12 cellular contexts compared by ENCODE assay signal in genomic region chr3:193982258-193982659, GRCh38.
DNase-seq lines count a peak whose midpoint lies in the region; ATAC-seq and TF ChIP-seq lines count a peak whose summit lies in the region.
"Had no signal": no experiment of that assay in that cellular context is flagged by ENCODE, and none has a peak within 500 bp of the region (broad histone marks: within the 10 kb centered on the region; RNA-seq: fewer than 3 reads in every experiment).

No MANE protein-coding gene starts in this region.

- no peaks in the 10 kb centered on the region for H3K36me3 ChIP-seq in BLaER1 treated with 17β-estradiol and CSF1 and Interleukin-3, amounts not matched to agents 10 nM and 100 nM
- no peaks in the 10 kb centered on the region for H3K36me3 ChIP-seq in RWPE2 (ENCODE audit: low read depth)
- H3K36me3 ChIP-seq in osteoblast (ENCODE audit: insufficient read depth, low read length): no peaks in the 10 kb centered on the region

- no peak overlapping the region for H3K9ac ChIP-seq in BLaER1 treated with 17β-estradiol and CSF1 and Interleukin-3, amounts not matched to agents 10 nM and 100 nM

- ATAC-seq in RWPE2 (ENCODE audit: low read depth): peak; percentile 84
- peak; percentile 61 for ATAC-seq in foreskin keratinocyte
- ATAC-seq in GM21390 (IDR thresholded peaks at IDR 0.05; ENCODE audit: unreplicated experiment): no peak
- no peak for ATAC-seq in HG03095 (IDR thresholded peaks at IDR 0.05; ENCODE audit: unreplicated experiment)
- ATAC-seq: T-helper 17 cell had no signal

- no peak overlapping the region for H3K27ac Mint-ChIP-seq in osteocyte (ENCODE audit: unreplicated experiment)
- H3K27ac Mint-ChIP-seq: T-helper 17 cell had no signal

- peak overlapping the region in 9 of 11 experiments; percentile 61 to 86 (median 80); a peak in 16 of 22 replicates for H3K4me2 ChIP-seq in BLaER1 treated with 17β-estradiol and CSF1 and Interleukin-3, amounts not matched to agents 10 nM and 100 nM
- H3K4me2 ChIP-seq in osteoblast (ENCODE audit: insufficient read depth, low read length): no peak overlapping the region

- peaks cover 3% of the 10 kb centered on the region for H3K36me3 Mint-ChIP-seq in osteocyte (ENCODE audit: unreplicated experiment)

- no peaks in the 10 kb centered on the region for H4K20me1 ChIP-seq in BLaER1 treated with 17β-estradiol and CSF1 and Interleukin-3, amounts not matched to agents 10 nM and 100 nM
- H4K20me1 ChIP-seq in osteoblast (ENCODE audit: insufficient read depth, low read length): no peaks in the 10 kb centered on the region

- no peak for TF ChIP-seq CTCF in RWPE2 (IDR thresholded peaks at IDR 0.05; ENCODE audit: poor library complexity, severe bottlenecking)
- TF ChIP-seq CTCF in foreskin keratinocyte (conservative IDR thresholded peaks at IDR 0.05): no peak
- TF ChIP-seq CTCF in osteoblast (IDR thresholded peaks at IDR 0.05; ENCODE audit: extremely low read depth, low read depth, low read length): no peak
- no peak for TF ChIP-seq CTCF in osteocyte (IDR thresholded peaks at IDR 0.05)

- H3K4me3 ChIP-seq in BLaER1 treated with 17β-estradiol and CSF1 and Interleukin-3, amounts not matched to agents 10 nM and 100 nM: no peak overlapping the region
- H3K4me3 ChIP-seq in RWPE2 (ENCODE audit: severe bottlenecking) (no peak overlapping the region), osteoblast (ENCODE audit: insufficient read depth, low read length) (no peak overlapping the region)

- no peaks in the 10 kb centered on the region for H3K27me3 ChIP-seq in BLaER1 treated with 17β-estradiol and CSF1 and Interleukin-3, amounts not matched to agents 10 nM and 100 nM
- H3K27me3 ChIP-seq in RWPE2 (ENCODE audit: insufficient read depth, poor library complexity, severe bottlenecking) (no peaks in the 10 kb centered on the region), foreskin keratinocyte (no peaks in the 10 kb centered on the region), osteoblast (ENCODE audit: insufficient read depth, low read length) (peaks cover 45% of the 10 kb centered on the region)

- H3K4me3 Mint-ChIP-seq in osteocyte (ENCODE audit: unreplicated experiment): no peak overlapping the region
- H3K4me3 Mint-ChIP-seq: T-helper 17 cell had no signal

- H3K27me3 Mint-ChIP-seq in osteocyte (ENCODE audit: unreplicated experiment): peaks cover 41% of the 10 kb centered on the region

- H3K9me3 ChIP-seq in BLaER1 treated with 17β-estradiol and CSF1 and Interleukin-3, amounts not matched to agents 10 nM and 100 nM (replicated peaks in 1 of 11): 0 out of 22 replicates have a peak, but pooled peaks cover 0 to 2% (median 0%) of the 10 kb centered on the region in 11 experiments
- H3K9me3 ChIP-seq in RWPE2 (ENCODE audit: severe bottlenecking) (no peaks in the 10 kb centered on the region), osteoblast (ENCODE audit: low read depth, low read length) (no peaks in the 10 kb centered on the region)

- DNase-seq in RWPE2 (ENCODE audit: low spot score) (peak; percentile 68), foreskin keratinocyte (peak; percentile 51 to 63), osteoblast (ENCODE audit: insufficient read length, low spot score, missing footprints) (peak; percentile 92), KG1 (lab: John Stamatoyannopoulos, UW) (no peak), osteocyte (ENCODE audit: extremely low spot score, unreplicated experiment) (no peak)
- DNase-seq: activated T-cell treated with anti-CD3 and anti-CD28 coated beads for 4 hours, mesenchymal stem cell, NCI-H2171 treated with DMSO at 0.1 percent for 48 hours, T-helper 17 cell had no signal

- H3K9me3 Mint-ChIP-seq in osteocyte (ENCODE audit: unreplicated experiment): no peaks in the 10 kb centered on the region

- H3K4me1 ChIP-seq in BLaER1 treated with 17β-estradiol and CSF1 and Interleukin-3, amounts not matched to agents 10 nM and 100 nM: peaks cover 37 to 74% (median 57%) of the 10 kb centered on the region in 10 experiments
- peaks cover 16% of the 10 kb centered on the region for H3K4me1 ChIP-seq in RWPE2 (ENCODE audit: insufficient read depth, poor library complexity, severe bottlenecking)
- H3K4me1 ChIP-seq in foreskin keratinocyte: peaks cover 9% of the 10 kb centered on the region
- no peaks in the 10 kb centered on the region for H3K4me1 ChIP-seq in osteoblast (ENCODE audit: insufficient read depth, low read length)

- peaks cover 16% of the 10 kb centered on the region for H3K4me1 Mint-ChIP-seq in osteocyte (ENCODE audit: unreplicated experiment)
- H3K4me1 Mint-ChIP-seq: T-helper 17 cell had no signal

- H3K27ac ChIP-seq in BLaER1 treated with 17β-estradiol and CSF1 and Interleukin-3, amounts not matched to agents 10 nM and 100 nM: no peak overlapping the region
- H3K27ac ChIP-seq in RWPE2 (ENCODE audit: poor library complexity, severe bottlenecking): no peak overlapping the region
- peak overlapping the region; percentile 67 for H3K27ac ChIP-seq in foreskin keratinocyte
- no peak overlapping the region for H3K27ac ChIP-seq in osteoblast (ENCODE audit: low read depth, low read length)

- H2AFZ ChIP-seq in osteoblast (ENCODE audit: low read length): no peak overlapping the region

- no peaks in the 10 kb centered on the region for H3K79me2 ChIP-seq in osteoblast (ENCODE audit: insufficient read depth, low read length)

Comparison
In these comparisons a context has a peak if more than half of its experiments do, and no peak if none do; other contexts are left out.
1. ATAC-seq: peak in RWPE2 (single experiment) and foreskin keratinocyte (single experiment); none in GM21390 (single experiment) and HG03095 (single experiment).
2. DNase-seq: peak in RWPE2 (single experiment), foreskin keratinocyte (2 of 2) and osteoblast (single experiment); none in KG1 (single experiment) and osteocyte (single experiment).